Comparison of ENCODE assay signal across 12 cellular contexts in the genomic region with DNA sequence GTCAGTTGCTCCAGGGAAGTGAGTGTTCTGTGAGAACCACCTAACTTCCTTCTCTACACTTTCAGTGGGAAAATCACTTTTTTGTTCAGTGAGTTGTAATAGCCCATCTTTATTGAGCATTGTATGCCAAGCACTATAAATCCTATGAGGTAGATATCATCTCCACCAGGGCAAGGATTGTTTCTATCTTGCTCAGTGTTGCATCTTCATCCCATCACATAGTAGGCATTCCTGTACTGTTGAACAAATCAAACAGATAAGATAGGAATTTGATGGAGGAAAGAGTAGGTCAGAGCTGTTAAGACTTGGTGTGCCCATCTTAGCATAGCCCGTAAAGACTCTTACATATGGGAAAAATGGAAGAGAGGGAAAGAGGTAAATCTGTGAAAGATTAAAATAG. TPM values are rescaled to one million over a fixed set of nuclear protein-coding genes. Genes with fewer than 3 reads are reported as not detected.
DNase-seq lines count a peak whose midpoint lies in the region; ATAC-seq and TF ChIP-seq lines count a peak whose summit lies in the region.
"Had no signal": no experiment of that assay in that cellular context is flagged by ENCODE, and none has a peak within 500 bp of the region (broad histone marks: within the 10 kb centered on the region; RNA-seq: fewer than 3 reads in every experiment).

No MANE protein-coding gene starts in this region.

- H3K27ac Mint-ChIP-seq in activated T-cell treated with anti-CD3 and anti-CD28 coated beads, Interleukin-2, amount 50 U/mL, for 24 hours, result peak overlapping the region; percentile 78
- peak overlapping the region; percentile 99 for H3K27ac Mint-ChIP-seq in mesothelial cell of epicardium

- peaks cover 73% of the 10 kb centered on the region for H3K4me1 Mint-ChIP-seq in activated T-cell treated with anti-CD3 and anti-CD28 coated beads, Interleukin-2, amount 50 U/mL, for 24 hours (ENCODE audit: low read depth)
- H3K4me1 Mint-ChIP-seq in mesothelial cell of epicardium, result peaks cover 57% of the 10 kb centered on the region

- intact Hi-C loops in ascending aorta (cut with DNase I), result loop anchor here (5.0 kb wide), 1 partner anchor 43 kb away; no protein-coding TSS in a partner anchor
- intact Hi-C loops in thyroid gland (cut with DNase I), result loop anchor here (5.0 kb wide), 1 partner anchor 88 kb away; a partner anchor contains a TSS

- no peaks in the 10 kb centered on the region for H3K9me3 Mint-ChIP-seq in activated T-cell treated with anti-CD3 and anti-CD28 coated beads, Interleukin-2, amount 50 U/mL, for 24 hours
- no peaks in the 10 kb centered on the region for H3K9me3 Mint-ChIP-seq in mesothelial cell of epicardium
- H3K9me3 Mint-ChIP-seq: activated CD4-positive, alpha-beta memory T cell treated with anti-CD3 and anti-CD28 coated beads for 36 hours; stimulated activated naive CD8-positive, alpha-beta T cell treated with anti-CD3 and anti-CD28 coated beads, Interleukin-15, Interleukin-2, amounts not matched to agents 100 ng/mL and 50 ng/mL, for 24 hours had no signal

- WGBS in thyroid gland, 2 donors, result 95 to 100% methylated on average over 1 of the region's 1 CpG

- H3K4me1 ChIP-seq in ascending aorta (peaks cover 9 to 25% of the 10 kb centered on the region in 2 donors), thyroid gland (peaks cover 29 to 52% of the 10 kb centered on the region in 2 donors)

- H3K4me3 ChIP-seq in ascending aorta, result no peak overlapping the region
- H3K4me3 ChIP-seq in thyroid gland (replicated peaks in 1 of 3), result no peak overlapping the region
- H3K4me3 ChIP-seq: skin epidermis had no signal

- no peak overlapping the region for H3K4me3 Mint-ChIP-seq in activated T-cell treated with anti-CD3 and anti-CD28 coated beads, Interleukin-2, amount 50 U/mL, for 24 hours
- H3K4me3 Mint-ChIP-seq in mesothelial cell of epicardium, result no peak overlapping the region
- H3K4me3 Mint-ChIP-seq: activated CD4-positive, alpha-beta memory T cell treated with anti-CD3 and anti-CD28 coated beads for 36 hours had no signal

- no peak for DNase-seq in activated T-cell treated with anti-CD3 and anti-CD28 coated beads, Interleukin-2, amount 50 U/mL, for 24 hours
- DNase-seq in activated T-cell treated with anti-CD3 and anti-CD28 coated beads, Interleukin-2, amount 50 U/mL, for 48 hours, result no peak
- no peak for DNase-seq in ascending aorta (ENCODE audit: low spot score in 2 of 2)
- no peak for DNase-seq in mesothelial cell of epicardium (ENCODE audit: low spot score in 2 of 2, unreplicated experiment in 2 of 2)
- no peak for DNase-seq in thyroid gland
- no peak for DNase-seq in NCI-H1048 (lab: John Stamatoyannopoulos, UW)
- DNase-seq in SHP77 treated with DMSO at 0.1 percent for 48 hours (lab: John Stamatoyannopoulos, UW), result no peak
- DNase-seq: activated CD4-positive, alpha-beta memory T cell treated with anti-CD3 and anti-CD28 coated beads for 36 hours; PC-3 had no signal

- H3K36me3 ChIP-seq in ascending aorta (peaks cover 16 to 22% of the 10 kb centered on the region in 2 donors), thyroid gland (peaks cover 7 to 18% of the 10 kb centered on the region in 2 donors)

- ATAC-seq in GM19467 (IDR thresholded peaks at IDR 0.05; ENCODE audit: unreplicated experiment), result no peak
- ATAC-seq: PC-3 had no signal

- H3K27ac ChIP-seq in ascending aorta (peak overlapping the region; percentile 98 to 99), thyroid gland (peak overlapping the region in 2 of 3 donors; percentile 55)

- H3K36me3 Mint-ChIP-seq in activated T-cell treated with anti-CD3 and anti-CD28 coated beads, Interleukin-2, amount 50 U/mL, for 24 hours (ENCODE audit: low read depth), result peaks cover 58% of the 10 kb centered on the region
- peaks cover 12% of the 10 kb centered on the region for H3K36me3 Mint-ChIP-seq in mesothelial cell of epicardium

- H3K27me3 ChIP-seq in ascending aorta (no peaks in the 10 kb centered on the region), thyroid gland (no peaks in the 10 kb centered on the region)

- TF ChIP-seq CTCF in ascending aorta (IDR thresholded peaks at IDR 0.05), result no peak
- no peak for TF ChIP-seq CTCF in mesothelial cell of epicardium (IDR thresholded peaks at IDR 0.05; ENCODE audit: unreplicated experiment)
- TF ChIP-seq CTCF in thyroid gland (IDR thresholded peaks at IDR 0.05), result no peak

- no peaks in the 10 kb centered on the region for H3K9me3 ChIP-seq in ascending aorta
- no peaks in the 10 kb centered on the region for H3K9me3 ChIP-seq in thyroid gland

- no peaks in the 10 kb centered on the region for H3K27me3 Mint-ChIP-seq in activated T-cell treated with anti-CD3 and anti-CD28 coated beads, Interleukin-2, amount 50 U/mL, for 24 hours
- no peaks in the 10 kb centered on the region for H3K27me3 Mint-ChIP-seq in mesothelial cell of epicardium (ENCODE audit: low read depth)
- H3K27me3 Mint-ChIP-seq: activated CD4-positive, alpha-beta memory T cell treated with anti-CD3 and anti-CD28 coated beads for 36 hours; stimulated activated naive CD8-positive, alpha-beta T cell treated with anti-CD3 and anti-CD28 coated beads, Interleukin-15, Interleukin-2, amounts not matched to agents 100 ng/mL and 50 ng/mL, for 24 hours had no signal

- no peak for TF ChIP-seq POLR2A in thyroid gland (IDR thresholded peaks at IDR 0.05)

RNA-seq across cellular contexts. Expression of a gene that starts 2.9 kb away (rescaled TPM):
- 8.8 TPM for total RNA-seq in ascending aorta
- 10.7 to 14.0 TPM (median 13.1 TPM) in 3 replicates for total RNA-seq in mesothelial cell of epicardium
- total RNA-seq in thyroid gland, result 10 to 100 TPM; 20.5 to 39.4 (median 27.8) TPM

RNA-seq across cellular contexts. Expression of a gene that starts 41.6 kb away (rescaled TPM):
- total RNA-seq in ascending aorta, result 36.0 TPM
- total RNA-seq in mesothelial cell of epicardium, result 25.8 to 28.8 TPM (median 28.4 TPM) in 3 replicates
- total RNA-seq in thyroid gland, result 10 to 100 TPM; 11.4 to 33.1 (median 21.4) TPM
